ENCODE assay signal across 32 cellular contexts in genomic region chr12:115672506-115673080, GRCh38.
"Had no signal": no experiment of that assay in that cellular context is flagged by ENCODE, and none has a peak within 500 bp of the region (broad histone marks: within the 10 kb centered on the region; RNA-seq: fewer than 3 reads in every experiment).

No MANE protein-coding gene starts in this region.

- DNase-seq: activated CD4-positive, alpha-beta T cell treated with anti-CD3 and anti-CD28 coated beads for 1 hour; activated CD4-positive, alpha-beta T cell treated with anti-CD3 and anti-CD28 coated beads for 4 hours; activated CD4-positive, alpha-beta T cell treated with anti-CD3 and anti-CD28 coated beads, Interleukin-2, amount 10 ng/mL, durations not matched to agents 7 days and 5 days; activated CD4-positive, alpha-beta T cell treated with anti-CD3 and anti-CD28 coated beads, Interleukin-2, amount 50 U/mL, for 4 hours; activated CD4-positive, CD25-positive, alpha-beta regulatory T cell; activated CD8-positive, alpha-beta memory T cell treated with anti-CD3 and anti-CD28 coated beads for 24 hours; activated CD8-positive, alpha-beta T cell treated with anti-CD3 and anti-CD28 coated beads for 36 hours; activated effector memory CD4-positive, alpha-beta T cell treated with anti-CD3 and anti-CD28 coated beads, Interleukin-2, amount 50 U/mL, for 16 hours; activated naive CD4-positive, alpha-beta T cell treated with anti-CD3 and anti-CD28 coated beads for 36 hours; activated naive CD8-positive, alpha-beta T cell treated with anti-CD3 and anti-CD28 coated beads for 36 hours; activated naive CD8-positive, alpha-beta T cell treated with anti-CD3 and anti-CD28 coated beads, Interleukin-2, amount 50 U/mL, for 24 hours; activated T-cell treated with anti-CD3 and anti-CD28 coated beads, Interleukin-2, amount 50 U/mL, for 48 hours; adrenal gland; amygdala; aorta; body of pancreas; caudate nucleus; cerebellar nuclear complex; effector CD4-positive, alpha-beta T cell; effector memory CD8-positive, alpha-beta T cell; erythroblast; foreskin melanocyte; heart right ventricle; T-helper 2 cell had no signal

- H3K4me3 ChIP-seq: adrenal gland, body of pancreas, coronary artery, dorsolateral prefrontal cortex, esophagus muscularis mucosa, gastroesophageal sphincter, heart right ventricle had no signal

- H3K27me3 Mint-ChIP-seq: activated CD4-positive, alpha-beta T cell treated with anti-CD3 and anti-CD28 coated beads, Interleukin-2, amount 10 ng/mL, durations not matched to agents 7 days and 5 days; activated CD8-positive, alpha-beta T cell treated with anti-CD3 and anti-CD28 coated beads for 36 hours; activated naive CD4-positive, alpha-beta T cell treated with anti-CD3 and anti-CD28 coated beads, Interleukin-2, amount 50 U/mL, for 24 hours; dendritic cell treated with granulocyte-macrophage colony-stimulating factor and Interleukin-4, amounts not matched to agents 40 ng/mL and 50 ng/mL, for 4 days; effector memory CD8-positive, alpha-beta T cell had no signal

- H3K36me3 ChIP-seq: adrenal gland, esophagus muscularis mucosa, gastroesophageal sphincter, heart right ventricle had no signal

- H3K27ac Mint-ChIP-seq: activated CD4-positive, alpha-beta T cell treated with anti-CD3 and anti-CD28 coated beads, Interleukin-2, amount 10 ng/mL, durations not matched to agents 7 days and 5 days; activated CD8-positive, alpha-beta T cell treated with anti-CD3 and anti-CD28 coated beads for 36 hours; activated naive CD4-positive, alpha-beta T cell treated with anti-CD3 and anti-CD28 coated beads for 36 hours; activated naive CD4-positive, alpha-beta T cell treated with anti-CD3 and anti-CD28 coated beads, Interleukin-2, amount 50 U/mL, for 24 hours; activated naive CD8-positive, alpha-beta T cell treated with anti-CD3 and anti-CD28 coated beads for 36 hours; activated naive CD8-positive, alpha-beta T cell treated with anti-CD3 and anti-CD28 coated beads, Interleukin-2, amount 50 U/mL, for 24 hours; activated T-helper 1 cell treated with anti-CD3 and anti-CD28 coated beads, Interleukin-12 subunit alpha, Interleukin-12 subunit beta, Interleukin-2, Interleukin-4 antibody, amounts not matched to agents 30 ng/mL and 10 ng/mL and 1 ng/mL, durations not matched to agents 14 hours and 24 hours and 36 hours; activated T-helper 2 cell treated with anti-CD3 and anti-CD28 coated beads, Interferon-gamma antibody, Interleukin-2, Interleukin-4, amounts not matched to agents 10 μg/mL and 5 μg/mL and 100 μg/mL, durations not matched to agents 14 hours and 24 hours and 36 hours; dendritic cell treated with granulocyte-macrophage colony-stimulating factor and Interleukin-4, amounts not matched to agents 40 ng/mL and 50 ng/mL, for 4 days; effector memory CD8-positive, alpha-beta T cell had no signal

- ATAC-seq: activated CD8-positive, alpha-beta T cell treated with anti-CD3 and anti-CD28 coated beads for 36 hours; activated naive CD8-positive, alpha-beta T cell treated with anti-CD3 and anti-CD28 coated beads, Interleukin-2, amount 50 U/mL, for 24 hours; body of pancreas; effector memory CD8-positive, alpha-beta T cell; gastroesophageal sphincter; heart right ventricle had no signal

- H3K27ac ChIP-seq: adrenal gland, body of pancreas, coronary artery, dorsolateral prefrontal cortex, esophagus muscularis mucosa, gastroesophageal sphincter, heart right ventricle had no signal

- H3K9me3 Mint-ChIP-seq: activated CD4-positive, alpha-beta T cell treated with anti-CD3 and anti-CD28 coated beads, Interleukin-2, amount 10 ng/mL, durations not matched to agents 7 days and 5 days; activated naive CD8-positive, alpha-beta T cell treated with anti-CD3 and anti-CD28 coated beads for 36 hours; activated T-helper 1 cell treated with anti-CD3 and anti-CD28 coated beads, Interleukin-12 subunit alpha, Interleukin-12 subunit beta, Interleukin-2, Interleukin-4 antibody, amounts not matched to agents 30 ng/mL and 10 ng/mL and 1 ng/mL, durations not matched to agents 14 hours and 24 hours and 36 hours; activated T-helper 2 cell treated with anti-CD3 and anti-CD28 coated beads, Interferon-gamma antibody, Interleukin-2, Interleukin-4, amounts not matched to agents 10 μg/mL and 5 μg/mL and 100 μg/mL, durations not matched to agents 14 hours and 24 hours and 36 hours; dendritic cell treated with granulocyte-macrophage colony-stimulating factor and Interleukin-4, amounts not matched to agents 40 ng/mL and 50 ng/mL, for 4 days had no signal

- H3K4me1 ChIP-seq: body of pancreas, esophagus muscularis mucosa, gastroesophageal sphincter, heart right ventricle had no signal

- H3K4me3 Mint-ChIP-seq: activated CD4-positive, alpha-beta T cell treated with anti-CD3 and anti-CD28 coated beads, Interleukin-2, amount 10 ng/mL, durations not matched to agents 7 days and 5 days; activated CD8-positive, alpha-beta T cell treated with anti-CD3 and anti-CD28 coated beads for 36 hours; activated naive CD4-positive, alpha-beta T cell treated with anti-CD3 and anti-CD28 coated beads for 36 hours; activated naive CD4-positive, alpha-beta T cell treated with anti-CD3 and anti-CD28 coated beads, Interleukin-2, amount 50 U/mL, for 24 hours; activated naive CD8-positive, alpha-beta T cell treated with anti-CD3 and anti-CD28 coated beads for 36 hours; activated naive CD8-positive, alpha-beta T cell treated with anti-CD3 and anti-CD28 coated beads, Interleukin-2, amount 50 U/mL, for 24 hours; activated T-helper 1 cell treated with anti-CD3 and anti-CD28 coated beads, Interleukin-12 subunit alpha, Interleukin-12 subunit beta, Interleukin-2, Interleukin-4 antibody, amounts not matched to agents 30 ng/mL and 10 ng/mL and 1 ng/mL, durations not matched to agents 14 hours and 24 hours and 36 hours; dendritic cell treated with granulocyte-macrophage colony-stimulating factor and Interleukin-4, amounts not matched to agents 40 ng/mL and 50 ng/mL, for 4 days; effector memory CD8-positive, alpha-beta T cell had no signal

- H3K4me1 Mint-ChIP-seq: activated CD4-positive, alpha-beta T cell treated with anti-CD3 and anti-CD28 coated beads, Interleukin-2, amount 10 ng/mL, durations not matched to agents 7 days and 5 days; activated naive CD4-positive, alpha-beta T cell treated with anti-CD3 and anti-CD28 coated beads, Interleukin-2, amount 50 U/mL, for 24 hours; activated naive CD8-positive, alpha-beta T cell treated with anti-CD3 and anti-CD28 coated beads for 36 hours; activated naive CD8-positive, alpha-beta T cell treated with anti-CD3 and anti-CD28 coated beads, Interleukin-2, amount 50 U/mL, for 24 hours had no signal

- H3K36me3 Mint-ChIP-seq: activated naive CD4-positive, alpha-beta T cell treated with anti-CD3 and anti-CD28 coated beads, Interleukin-2, amount 50 U/mL, for 24 hours; activated naive CD8-positive, alpha-beta T cell treated with anti-CD3 and anti-CD28 coated beads for 36 hours had no signal

- H3K9me3 ChIP-seq: adrenal gland had no signal

- H3K27me3 ChIP-seq: adrenal gland, body of pancreas had no signal
